In genomic region chr2:127003028-127003800, GRCh38 we compare ENCODE assay signal across 1 cellular context.
TF ChIP-seq lines count a peak whose summit lies in the region.

No MANE protein-coding gene starts in this region.

TF ChIP-seq in HepG2, 621 proteins besides CTCF, POLR2A, EP300 and RAD21 (continued from another document and continues in another):
- 0 out of 2 replicates have a peak, but pooled peaks have one; percentile 21 for TF ChIP-seq HOXA5 (CRISPR knock-in tag; IDR thresholded peaks at IDR 0.05)
- TF ChIP-seq KLF11 (CRISPR knock-in tag; IDR thresholded peaks at IDR 0.05), result peak; percentile 65; the same call in 1 of the 2 replicates
- TF ChIP-seq FLYWCH1 (CRISPR knock-in tag; IDR thresholded peaks at IDR 0.05), result no peak
- TF ChIP-seq MTA3 (CRISPR knock-in tag; IDR thresholded peaks at IDR 0.05), result no peak
- TF ChIP-seq ZNF260 (CRISPR knock-in tag; IDR thresholded peaks at IDR 0.05; ENCODE audit: borderline replicate concordance, low read depth), result no peak
- no peak for TF ChIP-seq PCBP2 (optimal IDR thresholded peaks at IDR 0.05; ENCODE audit: low read depth, low read length, poor library complexity, severe bottlenecking)
- TF ChIP-seq STAG1 (CRISPR knock-in tag; IDR thresholded peaks at IDR 0.05), result peak; percentile 79
- TF ChIP-seq ZNF264 (CRISPR knock-in tag; IDR thresholded peaks at IDR 0.05), result peak; percentile 98
- TF ChIP-seq ZNF609 (CRISPR knock-in tag; IDR thresholded peaks at IDR 0.05; ENCODE audit: borderline replicate concordance), result peak; percentile 39; the same call in 1 of the 2 replicates
- peak; percentile 18; the same call in 1 of the 2 replicates for TF ChIP-seq HMG20A (CRISPR knock-in tag; IDR thresholded peaks at IDR 0.05; ENCODE audit: borderline replicate concordance)
- no peak for TF ChIP-seq ZNF784 (CRISPR knock-in tag; IDR thresholded peaks at IDR 0.05; ENCODE audit: borderline replicate concordance)
- TF ChIP-seq ZNF205 (CRISPR knock-in tag; IDR thresholded peaks at IDR 0.05), result 0 out of 2 replicates have a peak, but pooled peaks have one; percentile 27
- no peak for TF ChIP-seq ZBTB20 (CRISPR knock-in tag; IDR thresholded peaks at IDR 0.05; ENCODE audit: borderline replicate concordance, low read depth)
- peak; percentile 72 for TF ChIP-seq SMC3 (IDR thresholded peaks at IDR 0.05; ENCODE audit: low read length)
- peak; percentile 63 for TF ChIP-seq SALL1 (CRISPR knock-in tag; IDR thresholded peaks at IDR 0.05)
- no peak for TF ChIP-seq RXRA (CRISPR knock-in tag; IDR thresholded peaks at IDR 0.05)
- TF ChIP-seq KDM5B (CRISPR knock-in tag; IDR thresholded peaks at IDR 0.05; ENCODE audit: borderline replicate concordance), result no peak
- no peak for TF ChIP-seq NFIB (CRISPR knock-in tag; IDR thresholded peaks at IDR 0.05; ENCODE audit: borderline replicate concordance)
- no peak for TF ChIP-seq RORA (CRISPR knock-in tag; IDR thresholded peaks at IDR 0.05)
- peak; percentile 14; the same call in 1 of the 2 replicates for TF ChIP-seq SP5 (CRISPR knock-in tag; IDR thresholded peaks at IDR 0.05; ENCODE audit: borderline replicate concordance, low read depth)
- no peak for TF ChIP-seq PRMT3 (CRISPR knock-in tag; IDR thresholded peaks at IDR 0.05; ENCODE audit: borderline replicate concordance, low read depth)
- TF ChIP-seq YEATS2 (CRISPR knock-in tag; IDR thresholded peaks at IDR 0.05; ENCODE audit: borderline replicate concordance), result no peak
- no peak for TF ChIP-seq MBNL3 (CRISPR knock-in tag; conservative IDR thresholded peaks at IDR 0.05)
- no peak for TF ChIP-seq USF2 (IDR thresholded peaks at IDR 0.05; ENCODE audit: low read depth, low read length)
- no peak for TF ChIP-seq USF2 (CRISPR knock-in tag; IDR thresholded peaks at IDR 0.05; ENCODE audit: borderline replicate concordance)
- TF ChIP-seq ZNF451 (CRISPR knock-in tag; IDR thresholded peaks at IDR 0.05), result no peak
- 0 out of 2 replicates have a peak, but pooled peaks have one; percentile 18 for TF ChIP-seq FOXP4 (CRISPR knock-in tag; IDR thresholded peaks at IDR 0.05)
- peak; percentile 89; the same call in 1 of the 2 replicates for TF ChIP-seq THRA (CRISPR knock-in tag; IDR thresholded peaks at IDR 0.05; ENCODE audit: borderline replicate concordance)
- no peak for TF ChIP-seq ZNF124 (CRISPR knock-in tag; IDR thresholded peaks at IDR 0.05)
- TF ChIP-seq ZMYM4 (CRISPR knock-in tag; IDR thresholded peaks at IDR 0.05), result peak; percentile 50
- no peak for TF ChIP-seq ZNF263 (CRISPR knock-in tag; IDR thresholded peaks at IDR 0.05)
- TF ChIP-seq ESRRA (CRISPR knock-in tag; IDR thresholded peaks at IDR 0.05; ENCODE audit: low read depth), result 0 out of 2 replicates have a peak, but pooled peaks have one; percentile 37
- no peak for TF ChIP-seq ZNF546 (CRISPR knock-in tag; conservative IDR thresholded peaks at IDR 0.05)
- TF ChIP-seq PPARG (CRISPR knock-in tag; conservative IDR thresholded peaks at IDR 0.05), result 0 out of 2 replicates have a peak, but pooled peaks have one; percentile 12
- no peak for TF ChIP-seq AHR (CRISPR knock-in tag; IDR thresholded peaks at IDR 0.05)
- TF ChIP-seq KDM2A (CRISPR knock-in tag; IDR thresholded peaks at IDR 0.05; ENCODE audit: borderline replicate concordance, low read depth), result peak; percentile 37; the same call in 1 of the 2 replicates
- peak; percentile 43; the same call in 1 of the 2 replicates for TF ChIP-seq ZMYM3 (CRISPR knock-in tag; IDR thresholded peaks at IDR 0.05)
- 0 out of 2 replicates have a peak, but pooled peaks have one; percentile 30 for TF ChIP-seq ZGPAT (CRISPR knock-in tag; IDR thresholded peaks at IDR 0.05)
- TF ChIP-seq NFE2L2 (IDR thresholded peaks at IDR 0.05; ENCODE audit: low read length), result no peak
- no peak for TF ChIP-seq MZF1 (CRISPR knock-in tag; IDR thresholded peaks at IDR 0.05; ENCODE audit: borderline replicate concordance)
- no peak for TF ChIP-seq GPN1 (CRISPR knock-in tag; IDR thresholded peaks at IDR 0.05; ENCODE audit: borderline replicate concordance)
- TF ChIP-seq SALL2 (CRISPR knock-in tag; IDR thresholded peaks at IDR 0.05), result no peak
- TF ChIP-seq HMGXB4 (CRISPR knock-in tag; IDR thresholded peaks at IDR 0.05; ENCODE audit: borderline replicate concordance in 1 of 2, low read depth in 1 of 2), result peak in 1 of 2 experiments; percentile 22; a peak in 1 of 4 replicates
- TF ChIP-seq SRSF4 (IDR thresholded peaks at IDR 0.05; ENCODE audit: low read depth, low read length, poor library complexity, severe bottlenecking), result no peak
- peak; percentile 58; the same call in 1 of the 2 replicates for TF ChIP-seq ZNF230 (CRISPR knock-in tag; IDR thresholded peaks at IDR 0.05)
- TF ChIP-seq MTF2 (CRISPR knock-in tag; IDR thresholded peaks at IDR 0.05; ENCODE audit: borderline replicate concordance), result 0 out of 2 replicates have a peak, but pooled peaks have one; percentile 24
- peak; percentile 34; the same call in 1 of the 2 replicates for TF ChIP-seq SP4 (CRISPR knock-in tag; IDR thresholded peaks at IDR 0.05)
- peak; percentile 17; the same call in 1 of the 2 replicates for TF ChIP-seq MIXL1 (CRISPR knock-in tag; IDR thresholded peaks at IDR 0.05)
- TF ChIP-seq SMYD3 (CRISPR knock-in tag; IDR thresholded peaks at IDR 0.05), result 0 out of 2 replicates have a peak, but pooled peaks have one; percentile 38
- TF ChIP-seq GATAD2A (CRISPR knock-in tag; IDR thresholded peaks at IDR 0.05), result peak; percentile 29; the same call in 1 of the 2 replicates
- peak; percentile 21; the same call in 1 of the 2 replicates for TF ChIP-seq ATF2 (CRISPR knock-in tag; IDR thresholded peaks at IDR 0.05)
- no peak for TF ChIP-seq E2F5 (CRISPR knock-in tag; conservative IDR thresholded peaks at IDR 0.05)
